Comparison of ENCODE assay signal across 1 cellular context in the genomic region with DNA sequence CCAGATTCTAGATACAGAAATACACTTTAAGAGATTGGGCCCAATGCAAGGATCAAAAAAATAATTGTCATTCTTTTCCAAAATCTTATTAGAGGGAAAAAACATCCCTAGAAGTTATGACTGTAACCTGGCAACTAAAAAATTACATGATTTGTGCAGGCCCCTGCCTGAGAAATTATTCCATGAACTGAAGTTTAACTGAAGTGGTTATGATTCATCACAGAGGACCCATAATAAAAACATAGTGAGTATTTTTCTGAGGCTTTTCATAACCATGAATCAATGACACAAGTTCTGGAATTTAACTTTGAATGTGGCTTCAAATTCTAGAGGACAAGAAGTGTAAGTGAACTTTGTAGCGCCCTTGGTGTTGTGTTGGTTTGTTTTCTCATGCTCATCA.
TF ChIP-seq lines count a peak whose summit lies in the region.

No MANE protein-coding gene starts in this region.

TF ChIP-seq in HEK293, 187 proteins besides CTCF, POLR2A, EP300 and RAD21:
- TF ChIP-seq, protein P1, sequence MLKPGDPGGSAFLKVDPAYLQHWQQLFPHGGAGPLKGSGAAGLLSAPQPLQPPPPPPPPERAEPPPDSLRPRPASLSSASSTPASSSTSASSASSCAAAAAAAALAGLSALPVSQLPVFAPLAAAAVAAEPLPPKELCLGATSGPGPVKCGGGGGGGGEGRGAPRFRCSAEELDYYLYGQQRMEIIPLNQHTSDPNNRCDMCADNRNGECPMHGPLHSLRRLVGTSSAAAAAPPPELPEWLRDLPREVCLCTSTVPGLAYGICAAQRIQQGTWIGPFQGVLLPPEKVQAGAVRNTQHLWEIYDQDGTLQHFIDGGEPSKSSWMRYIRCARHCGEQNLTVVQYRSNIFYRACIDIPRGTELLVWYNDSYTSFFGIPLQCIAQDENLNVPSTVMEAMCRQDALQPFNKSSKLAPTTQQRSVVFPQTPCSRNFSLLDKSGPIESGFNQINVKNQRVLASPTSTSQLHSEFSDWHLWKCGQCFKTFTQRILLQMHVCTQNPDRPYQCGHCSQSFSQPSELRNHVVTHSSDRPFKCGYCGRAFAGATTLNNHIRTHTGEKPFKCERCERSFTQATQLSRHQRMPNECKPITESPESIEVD (tag by site-specific recombination; IDR thresholded peaks at IDR 0.05) = 0 out of 2 replicates have a peak, but pooled peaks have one; percentile 18
- TF ChIP-seq ZNF350 (tag by site-specific recombination; IDR thresholded peaks at IDR 0.05) = no peak
- TF ChIP-seq ZBTB8A (tag by site-specific recombination; IDR thresholded peaks at IDR 0.05) = no peak
- TF ChIP-seq ZNF560 (tag by site-specific recombination; IDR thresholded peaks at IDR 0.05; ENCODE audit: borderline replicate concordance) = no peak
- no peak for TF ChIP-seq YY2 (tag by site-specific recombination; IDR thresholded peaks at IDR 0.05)
